9 cellular contexts compared by ENCODE assay signal in the genomic region with DNA sequence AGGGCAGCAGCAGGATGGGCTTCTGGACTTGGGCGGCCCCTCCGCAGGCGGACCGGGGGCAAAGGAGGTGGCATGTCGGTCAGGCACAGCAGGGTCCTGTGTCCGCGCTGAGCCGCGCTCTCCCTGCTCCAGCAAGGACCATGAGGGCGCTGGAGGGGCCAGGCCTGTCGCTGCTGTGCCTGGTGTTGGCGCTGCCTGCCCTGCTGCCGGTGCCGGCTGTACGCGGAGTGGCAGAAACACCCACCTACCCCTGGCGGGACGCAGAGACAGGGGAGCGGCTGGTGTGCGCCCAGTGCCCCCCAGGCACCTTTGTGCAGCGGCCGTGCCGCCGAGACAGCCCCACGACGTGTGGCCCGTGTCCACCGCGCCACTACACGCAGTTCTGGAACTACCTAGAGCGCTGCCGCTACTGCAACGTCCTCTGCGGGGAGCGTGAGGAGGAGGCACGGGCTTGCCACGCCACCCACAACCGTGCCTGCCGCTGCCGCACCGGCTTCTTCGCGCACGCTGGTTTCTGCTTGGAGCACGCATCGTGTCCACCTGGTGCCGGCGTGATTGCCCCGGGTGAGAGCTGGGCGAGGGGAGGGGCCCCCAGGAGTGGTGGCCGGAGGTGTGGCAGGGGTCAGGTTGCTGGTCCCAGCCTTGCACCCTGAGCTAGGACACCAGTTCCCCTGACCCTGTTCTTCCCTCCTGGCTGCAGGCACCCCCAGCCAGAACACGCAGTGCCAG. TPM values are rescaled to one million over a fixed set of nuclear protein-coding genes. Genes with fewer than 3 reads are reported as not detected.
A peak's percentile ranks its signal among the peaks of the same experiment; 100 is the strongest.
DNase-seq lines count a peak whose midpoint lies in the region; ATAC-seq, FAIRE-seq and TF ChIP-seq lines count a peak whose summit lies in the region.
"Had no signal": no experiment of that assay in that cellular context is flagged by ENCODE, and none has a peak within 500 bp of the region (broad histone marks: within the 10 kb centered on the region; RNA-seq: fewer than 3 reads in every experiment).

A gene with protein sequence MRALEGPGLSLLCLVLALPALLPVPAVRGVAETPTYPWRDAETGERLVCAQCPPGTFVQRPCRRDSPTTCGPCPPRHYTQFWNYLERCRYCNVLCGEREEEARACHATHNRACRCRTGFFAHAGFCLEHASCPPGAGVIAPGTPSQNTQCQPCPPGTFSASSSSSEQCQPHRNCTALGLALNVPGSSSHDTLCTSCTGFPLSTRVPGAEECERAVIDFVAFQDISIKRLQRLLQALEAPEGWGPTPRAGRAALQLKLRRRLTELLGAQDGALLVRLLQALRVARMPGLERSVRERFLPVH (plus strand): TSS at position 25 of the 729 bp plus-strand sequence. CDS start 116 bp downstream, at position 141.

- H3K4me3 ChIP-seq in HFF-Myc (replicated peaks; ENCODE audit: low read depth, low read length) (peak within 1 kb of the TSS; percentile 26), astrocyte (ENCODE audit: insufficient read depth, low read depth, low read length) (peak within 1 kb of the TSS; percentile 48), iPS-11a (ENCODE audit: low read depth, low read length) (peak within 1 kb of the TSS; percentile 14), smooth muscle cell (peak within 1 kb of the TSS; percentile 43)

- peaks cover 6% of the 10 kb centered on the region for H3K4me1 Mint-ChIP-seq in astrocyte (ENCODE audit: low read depth, unreplicated experiment)

- peaks cover 3% of the 10 kb centered on the region for H3K36me3 Mint-ChIP-seq in astrocyte (ENCODE audit: low read depth, unreplicated experiment)

- no peaks in the 10 kb centered on the region for H3K9me3 Mint-ChIP-seq in astrocyte (ENCODE audit: unreplicated experiment)

- DNase-seq in HFF-Myc (ENCODE audit: extremely low read depth, low read depth): no peak
- DNase-seq in astrocyte (ENCODE audit: low read depth): no peak
- no peak for DNase-seq in smooth muscle cell (lab: John Stamatoyannopoulos, UW; ENCODE audit: unreplicated experiment)
- DNase-seq in SKM-1 (lab: John Stamatoyannopoulos, UW; ENCODE audit: unreplicated experiment): no peak

- no peaks in the 10 kb centered on the region for H3K27me3 ChIP-seq in astrocyte (ENCODE audit: insufficient read depth, low read length)
- H3K27me3 ChIP-seq in smooth muscle cell (ENCODE audit: low read depth): no peaks in the 10 kb centered on the region

- H3K9ac ChIP-seq in astrocyte (ENCODE audit: low read length) (peak within 1 kb of the TSS; percentile 58), smooth muscle cell (ENCODE audit: low read depth) (no peak within 1 kb of the TSS)

- H3K9me3 ChIP-seq in astrocyte (ENCODE audit: insufficient read depth, low read depth, low read length) (no peaks in the 10 kb centered on the region), smooth muscle cell (replicated peaks; ENCODE audit: low read depth) (no peaks in the 10 kb centered on the region)

- TF ChIP-seq CTCF in HFF-Myc (IDR thresholded peaks at IDR 0.05; ENCODE audit: low read depth, low read length, missing control alignments) (no peak), astrocyte (IDR thresholded peaks at IDR 0.05; ENCODE audit: insufficient read depth, low read depth, low read length) (no peak), smooth muscle cell (IDR thresholded peaks at IDR 0.05; ENCODE audit: borderline replicate concordance, insufficient read depth, poor library complexity, severe bottlenecking) (no peak)

- H3K4me2 ChIP-seq in astrocyte (ENCODE audit: low read length): peak within 1 kb of the TSS; percentile 82
- peak within 1 kb of the TSS; percentile 83 for H3K4me2 ChIP-seq in smooth muscle cell

- H3K27me3 Mint-ChIP-seq in astrocyte (ENCODE audit: low read depth, unreplicated experiment): no peaks in the 10 kb centered on the region

- H3K4me3 Mint-ChIP-seq in astrocyte (ENCODE audit: unreplicated experiment): no peak within 1 kb of the TSS

- H3K79me2 ChIP-seq in astrocyte (ENCODE audit: insufficient read depth, low read length) (peaks cover 14% of the 10 kb centered on the region), smooth muscle cell (ENCODE audit: low read depth) (no peaks in the 10 kb centered on the region)

- no peak within 1 kb of the TSS for H2AFZ ChIP-seq in astrocyte (ENCODE audit: low read depth, low read length)
- H2AFZ ChIP-seq in smooth muscle cell (ENCODE audit: low read depth): no peak within 1 kb of the TSS

- peak within 1 kb of the TSS; percentile 7 for H3K27ac Mint-ChIP-seq in astrocyte (ENCODE audit: unreplicated experiment)

- H3K4me1 ChIP-seq in astrocyte (ENCODE audit: insufficient read depth, low read length): peaks cover 36% of the 10 kb centered on the region
- H3K4me1 ChIP-seq in smooth muscle cell (ENCODE audit: low read depth): peaks cover 20% of the 10 kb centered on the region

- no peaks in the 10 kb centered on the region for H4K20me1 ChIP-seq in astrocyte (ENCODE audit: insufficient read depth, low read length)
- H4K20me1 ChIP-seq in smooth muscle cell (ENCODE audit: low read depth): no peaks in the 10 kb centered on the region

- H3K36me3 ChIP-seq in astrocyte (ENCODE audit: insufficient read depth, low read length) (no peaks in the 10 kb centered on the region), smooth muscle cell (ENCODE audit: low read depth) (no peaks in the 10 kb centered on the region)

- FAIRE-seq in astrocyte (lab: Jason Lieb, UNC): no peak

- peak within 1 kb of the TSS; percentile 42 for H3K27ac ChIP-seq in astrocyte (ENCODE audit: low read depth, low read length)
- no peak within 1 kb of the TSS for H3K27ac ChIP-seq in smooth muscle cell (ENCODE audit: low read depth)

- WGBS in smooth muscle cell (ENCODE audit: low lambda C conversion rate): 20% methylated on average over 49 of the region's 52 CpGs

- no peak for ATAC-seq in HG02973 (IDR thresholded peaks at IDR 0.05; ENCODE audit: unreplicated experiment)
- ATAC-seq in GM19324 (IDR thresholded peaks at IDR 0.05; ENCODE audit: low FRiP score, unreplicated experiment): no peak
- ATAC-seq in GM21786 (IDR thresholded peaks at IDR 0.05; ENCODE audit: unreplicated experiment): no peak

- no peaks in the 10 kb centered on the region for H3F3A ChIP-seq in smooth muscle cell (ENCODE audit: low read depth)

RNA-seq across cellular contexts. Expression of the gene that starts here (rescaled TPM):
- total RNA-seq in astrocyte (2.0 and 2.8 TPM in 2 replicates), smooth muscle cell (9.2 and 13.1 TPM in 2 replicates)
- polyA plus RNA-seq in smooth muscle cell: 13.1 and 17.1 TPM in 2 replicates
- total RNA-seq: T-helper 2 cell treated with Interferon-gamma antibody and Interleukin-4, amounts not matched to agents 100 ng/mL and 5 ng/mL, for 36 hours had no signal
